Comparison of ENCODE assay signal across 1 cellular context in the genomic region with DNA sequence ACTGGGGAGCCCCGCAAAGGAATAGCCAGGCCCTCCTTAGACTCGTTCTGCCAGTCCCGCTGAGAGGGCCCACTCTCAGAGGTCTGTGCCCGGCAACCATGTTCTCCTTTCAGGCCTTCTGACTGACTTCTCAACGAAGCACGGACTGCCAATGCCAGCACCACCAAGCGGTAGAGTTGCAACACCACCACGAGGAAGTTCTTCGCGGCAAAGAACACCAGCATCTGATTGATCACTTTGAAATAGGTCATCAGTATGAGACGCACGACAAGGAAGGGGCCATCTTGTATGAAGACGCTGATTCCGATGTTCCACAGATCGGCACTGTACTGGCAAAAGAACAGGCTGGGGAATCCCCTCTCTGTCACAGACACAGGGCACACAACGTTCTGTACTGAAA.
TF ChIP-seq lines count a peak whose summit lies in the region.

No MANE protein-coding gene starts in this region.

TF ChIP-seq in K562, 482 proteins besides CTCF, POLR2A, EP300 and RAD21 (continued from another document):
- TF ChIP-seq, protein P1, sequence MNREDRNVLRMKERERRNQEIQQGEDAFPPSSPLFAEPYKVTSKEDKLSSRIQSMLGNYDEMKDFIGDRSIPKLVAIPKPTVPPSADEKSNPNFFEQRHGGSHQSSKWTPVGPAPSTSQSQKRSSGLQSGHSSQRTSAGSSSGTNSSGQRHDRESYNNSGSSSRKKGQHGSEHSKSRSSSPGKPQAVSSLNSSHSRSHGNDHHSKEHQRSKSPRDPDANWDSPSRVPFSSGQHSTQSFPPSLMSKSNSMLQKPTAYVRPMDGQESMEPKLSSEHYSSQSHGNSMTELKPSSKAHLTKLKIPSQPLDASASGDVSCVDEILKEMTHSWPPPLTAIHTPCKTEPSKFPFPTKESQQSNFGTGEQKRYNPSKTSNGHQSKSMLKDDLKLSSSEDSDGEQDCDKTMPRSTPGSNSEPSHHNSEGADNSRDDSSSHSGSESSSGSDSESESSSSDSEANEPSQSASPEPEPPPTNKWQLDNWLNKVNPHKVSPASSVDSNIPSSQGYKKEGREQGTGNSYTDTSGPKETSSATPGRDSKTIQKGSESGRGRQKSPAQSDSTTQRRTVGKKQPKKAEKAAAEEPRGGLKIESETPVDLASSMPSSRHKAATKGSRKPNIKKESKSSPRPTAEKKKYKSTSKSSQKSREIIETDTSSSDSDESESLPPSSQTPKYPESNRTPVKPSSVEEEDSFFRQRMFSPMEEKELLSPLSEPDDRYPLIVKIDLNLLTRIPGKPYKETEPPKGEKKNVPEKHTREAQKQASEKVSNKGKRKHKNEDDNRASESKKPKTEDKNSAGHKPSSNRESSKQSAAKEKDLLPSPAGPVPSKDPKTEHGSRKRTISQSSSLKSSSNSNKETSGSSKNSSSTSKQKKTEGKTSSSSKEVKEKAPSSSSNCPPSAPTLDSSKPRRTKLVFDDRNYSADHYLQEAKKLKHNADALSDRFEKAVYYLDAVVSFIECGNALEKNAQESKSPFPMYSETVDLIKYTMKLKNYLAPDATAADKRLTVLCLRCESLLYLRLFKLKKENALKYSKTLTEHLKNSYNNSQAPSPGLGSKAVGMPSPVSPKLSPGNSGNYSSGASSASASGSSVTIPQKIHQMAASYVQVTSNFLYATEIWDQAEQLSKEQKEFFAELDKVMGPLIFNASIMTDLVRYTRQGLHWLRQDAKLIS (CRISPR knock-in tag; IDR thresholded peaks at IDR 0.05), result no peak
- no peak for TF ChIP-seq U2AF2 (optimal IDR thresholded peaks at IDR 0.05; ENCODE audit: low read depth, low read length)
- TF ChIP-seq, protein P2, sequence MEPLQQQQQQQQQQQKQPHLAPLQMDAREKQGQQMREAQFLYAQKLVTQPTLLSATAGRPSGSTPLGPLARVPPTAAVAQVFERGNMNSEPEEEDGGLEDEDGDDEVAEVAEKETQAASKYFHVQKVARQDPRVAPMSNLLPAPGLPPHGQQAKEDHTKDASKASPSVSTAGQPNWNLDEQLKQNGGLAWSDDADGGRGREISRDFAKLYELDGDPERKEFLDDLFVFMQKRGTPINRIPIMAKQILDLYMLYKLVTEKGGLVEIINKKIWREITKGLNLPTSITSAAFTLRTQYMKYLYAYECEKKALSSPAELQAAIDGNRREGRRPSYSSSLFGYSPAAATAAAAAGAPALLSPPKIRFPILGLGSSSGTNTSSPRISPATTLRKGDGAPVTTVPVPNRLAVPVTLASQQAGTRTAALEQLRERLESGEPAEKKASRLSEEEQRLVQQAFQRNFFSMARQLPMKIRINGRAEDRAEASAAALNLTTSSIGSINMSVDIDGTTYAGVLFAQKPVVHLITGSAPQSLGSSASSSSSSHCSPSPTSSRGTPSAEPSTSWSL (CRISPR knock-in tag; IDR thresholded peaks at IDR 0.05; ENCODE audit: borderline replicate concordance), result no peak
- TF ChIP-seq ZNF431 (CRISPR knock-in tag; IDR thresholded peaks at IDR 0.05), result no peak
- TF ChIP-seq, protein P3, sequence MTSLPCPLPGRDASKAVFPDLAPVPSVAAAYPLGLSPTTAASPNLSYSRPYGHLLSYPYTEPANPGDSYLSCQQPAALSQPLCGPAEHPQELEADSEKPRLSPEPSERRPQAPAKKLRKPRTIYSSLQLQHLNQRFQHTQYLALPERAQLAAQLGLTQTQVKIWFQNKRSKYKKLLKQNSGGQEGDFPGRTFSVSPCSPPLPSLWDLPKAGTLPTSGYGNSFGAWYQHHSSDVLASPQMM (CRISPR knock-in tag; IDR thresholded peaks at IDR 0.05), result no peak
- TF ChIP-seq SRSF9 (IDR thresholded peaks at IDR 0.05; ENCODE audit: borderline replicate concordance, low read depth, low read length), result no peak
- no peak for TF ChIP-seq FOXK1 (CRISPR knock-in tag; IDR thresholded peaks at IDR 0.05; ENCODE audit: borderline replicate concordance)
- peak; percentile 57; the same call in 1 of the 2 replicates for TF ChIP-seq ATF1 (CRISPR knock-in tag; IDR thresholded peaks at IDR 0.05)
- TF ChIP-seq ATF1 (tag; IDR thresholded peaks at IDR 0.05), result peak; percentile 81
- TF ChIP-seq TEAD2 (tag; IDR thresholded peaks at IDR 0.05), result no peak
- TF ChIP-seq ZSCAN32 (CRISPR knock-in tag; IDR thresholded peaks at IDR 0.05), result no peak
